20 cellular contexts compared by ENCODE assay signal in genomic region chr22:39631381-39631780, GRCh38.
"Had no signal": no experiment of that assay in that cellular context is flagged by ENCODE, and none has a peak within 500 bp of the region (broad histone marks: within the 10 kb centered on the region; RNA-seq: fewer than 3 reads in every experiment).

No MANE protein-coding gene starts in this region.

- H3K27ac ChIP-seq: colonic mucosa, foreskin keratinocyte, ovary, right atrium auricular region, tibial nerve, upper lobe of right lung, vagina had no signal

- H3K4me3 Mint-ChIP-seq: endodermal cell; nephron progenitor cell; stimulated activated naive CD8-positive, alpha-beta T cell treated with anti-CD3 and anti-CD28 coated beads, Interleukin-15, Interleukin-2, amounts not matched to agents 100 ng/mL and 50 ng/mL, for 24 hours had no signal

- H3K27ac Mint-ChIP-seq: endodermal cell; nephron progenitor cell; stimulated activated naive CD8-positive, alpha-beta T cell treated with anti-CD3 and anti-CD28 coated beads, Interleukin-15, Interleukin-2, amounts not matched to agents 100 ng/mL and 50 ng/mL, for 24 hours had no signal

- H3K27me3 ChIP-seq: colonic mucosa, foreskin keratinocyte, ovary, vagina had no signal

- H3K9me3 Mint-ChIP-seq: endodermal cell; nephron progenitor cell; stimulated activated naive CD8-positive, alpha-beta T cell treated with anti-CD3 and anti-CD28 coated beads, Interleukin-15, Interleukin-2, amounts not matched to agents 100 ng/mL and 50 ng/mL, for 24 hours had no signal

- DNase-seq: colonic mucosa; effector CD4-positive, alpha-beta T cell; endodermal cell; foreskin keratinocyte; hippocampal formation; left colon; left ventricle myocardium superior; mesenchymal stem cell; midbrain; nephron progenitor cell; ovary; stimulated activated CD4-positive, alpha-beta T cell treated with anti-CD3 and anti-CD28 coated beads, Interleukin-2, amount 100 ng/mL, for 48 hours; upper lobe of right lung had no signal

- ATAC-seq: foreskin keratinocyte, left colon, left ventricle myocardium superior, upper lobe of right lung had no signal

- H3K9me3 ChIP-seq: colonic mucosa, ovary, upper lobe of right lung, vagina had no signal

- H3K4me3 ChIP-seq: colonic mucosa, lung, ovary, right atrium auricular region, smooth muscle cell, tibial nerve, upper lobe of right lung, vagina had no signal

- H3K36me3 ChIP-seq: colonic mucosa, ovary, right atrium auricular region, tibial nerve, upper lobe of right lung, vagina had no signal

- H3K4me1 ChIP-seq: colonic mucosa, right atrium auricular region, tibial nerve, upper lobe of right lung, vagina had no signal

- FAIRE-seq: endothelial cell of umbilical vein had no signal

- H3K4me2 ChIP-seq: smooth muscle cell had no signal
